13 cellular contexts compared by ENCODE assay signal in the genomic region with DNA sequence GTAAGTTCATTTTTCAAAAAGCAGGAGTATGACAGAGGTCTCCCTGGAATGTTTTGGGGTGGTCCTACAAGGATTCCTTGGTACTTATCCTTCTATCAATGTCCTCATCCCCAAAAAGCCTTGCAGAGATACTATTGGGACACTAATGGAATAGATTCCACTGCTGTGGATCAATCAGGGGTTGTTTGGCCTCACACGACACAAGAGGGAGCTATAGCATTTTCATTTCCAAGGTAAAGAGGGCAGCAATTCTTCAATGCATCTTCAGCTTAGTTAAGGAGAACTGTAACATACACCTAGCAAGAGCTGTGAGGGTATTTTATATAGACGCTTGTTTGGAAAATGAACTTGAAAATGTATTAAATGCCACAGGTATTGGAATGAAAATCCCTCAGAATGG. TPM values are rescaled to one million over a fixed set of nuclear protein-coding genes. Genes with fewer than 3 reads are reported as not detected.
DNase-seq lines count a peak whose midpoint lies in the region; ATAC-seq and TF ChIP-seq lines count a peak whose summit lies in the region.
"Had no signal": no experiment of that assay in that cellular context is flagged by ENCODE, and none has a peak within 500 bp of the region (broad histone marks: within the 10 kb centered on the region; RNA-seq: fewer than 3 reads in every experiment).

No MANE protein-coding gene starts in this region.

- H3K79me1 ChIP-seq in mesenchymal stem cell (replicated peaks; ENCODE audit: low read length, poor library complexity, severe bottlenecking) = no peaks in the 10 kb centered on the region

- peak; percentile 32 to 59 for TF ChIP-seq CTCF in mammary epithelial cell (conservative IDR thresholded peaks at IDR 0.05 in 1 of 2, IDR thresholded peaks at IDR 0.05 in 1 of 2; ENCODE audit: extremely low read depth in 1 of 2, insufficient read depth in 1 of 2, low read depth in 1 of 2, low read length in 2 of 2)

- ATAC-seq in stimulated activated naive B cell treated with anti-CD40 and anti-IgM and Interleukin-4, amounts not matched to agents 10 μg/mL and 1 μg/mL and 100 μg/mL, for 72 hours (replicated peaks) = no peak
- no peak for ATAC-seq in GM21717 (IDR thresholded peaks at IDR 0.05; ENCODE audit: unreplicated experiment)
- ATAC-seq: K562; stimulated activated memory B cell treated with anti-CD40 and anti-IgM and Interleukin-4, amounts not matched to agents 10 μg/mL and 1 μg/mL and 100 μg/mL, for 72 hours had no signal

- in situ Hi-C loops in mammary epithelial cell (cut with MboI; ENCODE audit: low sequenced_read_pairs in 2 of 2) = loop anchor here (10.0 kb wide), 2 partner anchors 119 to 129 kb away; no protein-coding TSS in a partner anchor

- H2BK12ac ChIP-seq in mesenchymal stem cell (ENCODE audit: low read length in 2 of 2) = no peak overlapping the region

- H4K8ac ChIP-seq in mesenchymal stem cell (ENCODE audit: low read length) = no peak overlapping the region

- H3K9ac ChIP-seq in mammary epithelial cell (ENCODE audit: insufficient read depth, low read length) = no peak overlapping the region
- no peak overlapping the region for H3K9ac ChIP-seq in mesenchymal stem cell (ENCODE audit: low read length)

- DNase-seq in DMS53 (lab: John Stamatoyannopoulos, UW) (peak; percentile 57), M059J (ENCODE audit: low read depth) (peak; percentile 18), mammary epithelial cell (peak; percentile 9), mesenchymal stem cell (peak; percentile 15), NCI-H2029 (lab: John Stamatoyannopoulos, UW) (no peak)
- DNase-seq in stimulated activated naive B cell treated with anti-CD40 and anti-IgM and Interleukin-4, amounts not matched to agents 10 μg/mL and 1 μg/mL and 100 μg/mL, for 72 hours = no peak
- DNase-seq in activated effector memory CD4-positive, alpha-beta T cell treated with anti-CD3 and anti-CD28 coated beads, Interleukin-2, amount 50 U/mL, for 16 hours = no peak
- DNase-seq: cortex of kidney, SHP77 treated with DMSO at 0.1 percent for 48 hours had no signal

- no peaks in the 10 kb centered on the region for H4K20me1 ChIP-seq in mammary epithelial cell (ENCODE audit: insufficient read depth, low read length)

- CTCF ChIA-PET in mammary epithelial cell (lab: Charles Lee; ENCODE audit: low non-redundant PET) = interaction anchor here (0.5 to 1.1 kb wide), 2 partner anchors 10 to 41 kb away, joined by 6 to 9 read pairs; no protein-coding TSS in a partner anchor

- no peak overlapping the region for H2AK5ac ChIP-seq in mesenchymal stem cell (ENCODE audit: low read length, severe bottlenecking)

- intact Hi-C loops in mammary epithelial cell (cut with micrococcal nuclease) = loop anchor here (1.0 to 2.0 kb wide), 4 partner anchors 126 to 624 kb away; no protein-coding TSS in a partner anchor

- H2BK15ac ChIP-seq in mesenchymal stem cell (ENCODE audit: low read depth, poor library complexity, severe bottlenecking) = no peak overlapping the region

- peaks cover 1% of the 10 kb centered on the region for H3K27me3 ChIP-seq in mammary epithelial cell (ENCODE audit: insufficient read depth, low read length)
- peaks cover 0 to 26% of the 10 kb centered on the region in 2 experiments for H3K27me3 ChIP-seq in mesenchymal stem cell (ENCODE audit: control insufficient read depth in 1 of 2, insufficient read depth in 1 of 2, low read length in 2 of 2)

- no peak overlapping the region for H3K27ac Mint-ChIP-seq in stimulated activated naive B cell treated with anti-CD40 and anti-IgM and Interleukin-4, amounts not matched to agents 10 μg/mL and 1 μg/mL and 100 μg/mL, for 72 hours
- H3K27ac Mint-ChIP-seq: stimulated activated memory B cell treated with anti-CD40 and anti-IgM and Interleukin-4, amounts not matched to agents 10 μg/mL and 1 μg/mL and 100 μg/mL, for 72 hours had no signal

- H3K4me1 ChIP-seq in mammary epithelial cell (ENCODE audit: insufficient read depth, low read length) = no peaks in the 10 kb centered on the region
- H3K4me1 ChIP-seq in mesenchymal stem cell (ENCODE audit: control insufficient read depth, insufficient read depth, low read depth, low read length) = no peaks in the 10 kb centered on the region

- H3K36me3 ChIP-seq in mammary epithelial cell (ENCODE audit: insufficient read depth, low read length) (no peaks in the 10 kb centered on the region), mesenchymal stem cell (ENCODE audit: control insufficient read depth in 1 of 2, insufficient read depth in 2 of 2, low read depth in 1 of 2, low read length in 2 of 2) (no peaks in the 10 kb centered on the region)

- H3K4ac ChIP-seq in mesenchymal stem cell (ENCODE audit: low read depth in 1 of 2, low read length in 2 of 2) = no peak overlapping the region

- H3K14ac ChIP-seq in mesenchymal stem cell (ENCODE audit: low read length in 2 of 2) = no peak overlapping the region

- H2BK120ac ChIP-seq in mesenchymal stem cell (ENCODE audit: low read depth, low read length) = no peak overlapping the region

- peaks cover 0 to 5% of the 10 kb centered on the region in 2 donors for H3K27me3 Mint-ChIP-seq in stimulated activated naive B cell treated with anti-CD40 and anti-IgM and Interleukin-4, amounts not matched to agents 10 μg/mL and 1 μg/mL and 100 μg/mL, for 72 hours
- H3K27me3 Mint-ChIP-seq: stimulated activated memory B cell treated with anti-CD40 and anti-IgM and Interleukin-4, amounts not matched to agents 10 μg/mL and 1 μg/mL and 100 μg/mL, for 72 hours had no signal

- H3K4me3 ChIP-seq in mammary epithelial cell (replicated peaks in 1 of 3; ENCODE audit: insufficient read depth in 1 of 3, low read depth in 2 of 3, low read length in 3 of 3) = no peak overlapping the region
- no peak overlapping the region for H3K4me3 ChIP-seq in mesenchymal stem cell (ENCODE audit: insufficient read depth in 1 of 2, low read depth in 1 of 2, low read length in 2 of 2)
- H3K4me3 ChIP-seq: K562 had no signal

- H3K9me3 Mint-ChIP-seq in stimulated activated naive B cell treated with anti-CD40 and anti-IgM and Interleukin-4, amounts not matched to agents 10 μg/mL and 1 μg/mL and 100 μg/mL, for 72 hours = no peaks in the 10 kb centered on the region
- H3K9me3 Mint-ChIP-seq: stimulated activated memory B cell treated with anti-CD40 and anti-IgM and Interleukin-4, amounts not matched to agents 10 μg/mL and 1 μg/mL and 100 μg/mL, for 72 hours had no signal

- H3K79me2 ChIP-seq in mammary epithelial cell (ENCODE audit: insufficient read depth, low read length) = no peaks in the 10 kb centered on the region

- no peak overlapping the region for H2AFZ ChIP-seq in mammary epithelial cell (ENCODE audit: low read depth, low read length)
- H2AFZ ChIP-seq in mesenchymal stem cell (ENCODE audit: low read depth, low read length) = no peak overlapping the region

- no peak overlapping the region for H3K4me3 Mint-ChIP-seq in stimulated activated naive B cell treated with anti-CD40 and anti-IgM and Interleukin-4, amounts not matched to agents 10 μg/mL and 1 μg/mL and 100 μg/mL, for 72 hours
- H3K4me3 Mint-ChIP-seq: stimulated activated memory B cell treated with anti-CD40 and anti-IgM and Interleukin-4, amounts not matched to agents 10 μg/mL and 1 μg/mL and 100 μg/mL, for 72 hours had no signal

- no peak overlapping the region for H3K23ac ChIP-seq in mesenchymal stem cell (ENCODE audit: low read length in 2 of 2)

- no peak overlapping the region for H3K18ac ChIP-seq in mesenchymal stem cell (ENCODE audit: low read depth in 1 of 2, low read length in 2 of 2)

- dilution Hi-C loops in mammary epithelial cell (cut with HindIII; ENCODE audit: low sequenced_read_pairs) = no loop called here

- no peaks in the 10 kb centered on the region for H3K9me3 ChIP-seq in mammary epithelial cell (replicated peaks; ENCODE audit: insufficient read depth, low read length)
- H3K9me3 ChIP-seq in mesenchymal stem cell (ENCODE audit: control insufficient read depth, low read length) = no peaks in the 10 kb centered on the region

- H3K4me1 Mint-ChIP-seq in stimulated activated naive B cell treated with anti-CD40 and anti-IgM and Interleukin-4, amounts not matched to agents 10 μg/mL and 1 μg/mL and 100 μg/mL, for 72 hours = no peaks in the 10 kb centered on the region
- H3K4me1 Mint-ChIP-seq: stimulated activated memory B cell treated with anti-CD40 and anti-IgM and Interleukin-4, amounts not matched to agents 10 μg/mL and 1 μg/mL and 100 μg/mL, for 72 hours had no signal

- H3K36me3 Mint-ChIP-seq in stimulated activated naive B cell treated with anti-CD40 and anti-IgM and Interleukin-4, amounts not matched to agents 10 μg/mL and 1 μg/mL and 100 μg/mL, for 72 hours = no peaks in the 10 kb centered on the region
- H3K36me3 Mint-ChIP-seq: stimulated activated memory B cell treated with anti-CD40 and anti-IgM and Interleukin-4, amounts not matched to agents 10 μg/mL and 1 μg/mL and 100 μg/mL, for 72 hours had no signal

- H4K91ac ChIP-seq in mesenchymal stem cell (ENCODE audit: low read length) = no peak overlapping the region

- no peak overlapping the region for H3K4me2 ChIP-seq in mammary epithelial cell (ENCODE audit: insufficient read depth, low read depth, low read length)
- H3K4me2 ChIP-seq in mesenchymal stem cell (ENCODE audit: low read length, poor library complexity, severe bottlenecking) = no peak overlapping the region

- no peak overlapping the region for H3K27ac ChIP-seq in mammary epithelial cell (ENCODE audit: insufficient read depth, low read depth, low read length)
- H3K27ac ChIP-seq in mesenchymal stem cell (ENCODE audit: low read length, poor library complexity, severe bottlenecking) = no peak overlapping the region

- WGBS in mammary epithelial cell (ENCODE audit: low coverage, missing lambda C conversion rate) = 5% methylated on average over 2 of the region's 2 CpGs
- WGBS in mesenchymal stem cell = 48% methylated on average over 2 of the region's 2 CpGs

- no TSS peak for BruUV-seq in mammary epithelial cell (replicated peaks; lab: Mats Ljungman, UMichigan)

- H2BK5ac ChIP-seq in mesenchymal stem cell (ENCODE audit: low read depth, low read length, poor library complexity, severe bottlenecking) = no peak overlapping the region

RNA-seq across cellular contexts. Expression of gene USP26, which starts 50.9 kb away (rescaled TPM):
- total RNA-seq in M059J (2014; rRNA removed; shearing (Covaris generic)) = not detected in 2 replicates
- total RNA-seq in mammary epithelial cell = not detected
- polyA plus RNA-seq in mammary epithelial cell = not detected
- polyA minus RNA-seq in mammary epithelial cell = not detected
- polyA plus RNA-seq in mesenchymal stem cell (2013, experiment 1 of 2) = not detected
- polyA plus RNA-seq in mesenchymal stem cell (2013, experiment 2 of 2) = not detected
- total RNA-seq: Daoy had no signal

Comparison
In these comparisons a context has a peak if more than half of its experiments do, and no peak if none do; other contexts are left out.
1. DNase-seq: peak in DMS53 (single experiment), M059J (single experiment), mammary epithelial cell (single experiment) and mesenchymal stem cell (single experiment); none in NCI-H2029 (single experiment), stimulated activated naive B cell treated with anti-CD40 and anti-IgM and Interleukin-4, amounts not matched to agents 10 μg/mL and 1 μg/mL and 100 μg/mL, for 72 hours (single experiment) and activated effector memory CD4-positive, alpha-beta T cell treated with anti-CD3 and anti-CD28 coated beads, Interleukin-2, amount 50 U/mL, for 16 hours (single experiment).